17 cellular contexts compared by ENCODE assay signal in the genomic region with DNA sequence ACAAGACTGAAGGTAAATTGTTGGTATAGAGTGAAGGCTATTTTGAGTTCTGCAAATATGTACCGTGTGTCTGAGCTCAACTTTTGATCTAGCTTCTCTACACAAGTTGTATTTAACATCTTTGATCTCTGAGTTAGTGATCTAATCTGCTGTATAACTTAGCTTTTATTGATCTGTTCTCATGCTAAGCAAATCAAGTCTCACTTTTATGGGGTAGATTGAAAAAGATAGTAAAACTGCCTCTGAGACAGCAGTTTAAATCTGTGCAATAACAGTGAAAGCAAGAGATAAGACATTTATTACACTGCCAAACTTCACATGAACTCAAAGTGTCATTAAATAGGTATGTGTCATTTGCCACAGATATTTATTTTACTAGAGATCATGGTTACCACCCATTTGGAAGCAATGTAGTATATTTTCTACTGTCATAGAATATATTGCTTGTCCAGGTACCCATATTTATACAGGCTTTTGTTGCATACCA.
A peak's percentile ranks its signal among the peaks of the same experiment; 100 is the strongest.
DNase-seq lines count a peak whose midpoint lies in the region; ATAC-seq and TF ChIP-seq lines count a peak whose summit lies in the region.
"Had no signal": no experiment of that assay in that cellular context is flagged by ENCODE, and none has a peak within 500 bp of the region (broad histone marks: within the 10 kb centered on the region; RNA-seq: fewer than 3 reads in every experiment).

No MANE protein-coding gene starts in this region.

- no peak overlapping the region for H3K4me3 Mint-ChIP-seq in WTC11

- H3K27ac Mint-ChIP-seq in WTC11: peak overlapping the region; percentile 30; the same call in 1 of the 2 replicates

- no peaks in the 10 kb centered on the region for H4K20me1 ChIP-seq in SK-N-SH (ENCODE audit: insufficient read depth)
- H4K20me1 ChIP-seq in smooth muscle cell (ENCODE audit: low read depth): no peaks in the 10 kb centered on the region

- no peaks in the 10 kb centered on the region; a peak in 1 of 4 replicates for H3K4me1 ChIP-seq in SK-N-SH (ENCODE audit: control insufficient read depth in 1 of 2, insufficient read depth in 2 of 2, low read depth in 1 of 2, low read length in 1 of 2)
- no peaks in the 10 kb centered on the region for H3K4me1 ChIP-seq in smooth muscle cell (ENCODE audit: low read depth)
- H3K4me1 ChIP-seq in SJCRH30: no peaks in the 10 kb centered on the region
- H3K4me1 ChIP-seq: Peyer's patch had no signal

- ATAC-seq in SK-N-SH treated with all-trans-retinoic acid at 6 μM for 48 hours (no peak), WTC11 (no peak)

- H2AFZ ChIP-seq in SK-N-SH (ENCODE audit: low read depth): peak overlapping the region; percentile 49; the same call in 1 of the 2 replicates
- no peak overlapping the region for H2AFZ ChIP-seq in smooth muscle cell (ENCODE audit: low read depth)

- H3K9me3 ChIP-seq in SK-N-SH (no peaks in the 10 kb centered on the region), smooth muscle cell (replicated peaks; ENCODE audit: low read depth) (no peaks in the 10 kb centered on the region), SJCRH30 (replicated peaks) (no peaks in the 10 kb centered on the region)
- H3K9me3 ChIP-seq: Peyer's patch had no signal

- TF ChIP-seq RAD21 in SK-N-SH (IDR thresholded peaks at IDR 0.05; ENCODE audit: low read length): no peak

- H3K27ac ChIP-seq in SK-N-SH (ENCODE audit: low read depth in 2 of 2, low read length in 1 of 2) (no peak overlapping the region), smooth muscle cell (ENCODE audit: low read depth) (peak overlapping the region; percentile 11), SJCRH30 (no peak overlapping the region)
- H3K27ac ChIP-seq: 22Rv1, Peyer's patch had no signal

- H3K36me3 Mint-ChIP-seq in WTC11: no peaks in the 10 kb centered on the region

- TF ChIP-seq CTCF in SK-N-SH (IDR thresholded peaks at IDR 0.05) (no peak), WTC11 (IDR thresholded peaks at IDR 0.05) (no peak), smooth muscle cell (IDR thresholded peaks at IDR 0.05; ENCODE audit: borderline replicate concordance, insufficient read depth, poor library complexity, severe bottlenecking) (no peak)

- H3F3A ChIP-seq in SK-N-SH (replicated peaks; ENCODE audit: insufficient read depth) (no peaks in the 10 kb centered on the region), smooth muscle cell (ENCODE audit: low read depth) (no peaks in the 10 kb centered on the region)

- H3K9ac ChIP-seq in SK-N-SH: no peak overlapping the region
- H3K9ac ChIP-seq in smooth muscle cell (ENCODE audit: low read depth): no peak overlapping the region

- no peak overlapping the region for H3K4me3 ChIP-seq in SK-N-SH (ENCODE audit: low read depth in 2 of 2, low read length in 1 of 2)
- no peak overlapping the region for H3K4me3 ChIP-seq in smooth muscle cell
- H3K4me3 ChIP-seq in SJCRH30: no peak overlapping the region
- H3K4me3 ChIP-seq: Peyer's patch had no signal

- CTCF ChIA-PET in SK-N-SH (lab: Yijun Ruan, JAX) (no interaction called here), WTC11 (lab: Charles Lee) (no interaction called here)

- H3K27me3 ChIP-seq in SK-N-SH (ENCODE audit: insufficient read depth): no peaks in the 10 kb centered on the region
- H3K27me3 ChIP-seq in smooth muscle cell (ENCODE audit: low read depth): no peaks in the 10 kb centered on the region
- no peaks in the 10 kb centered on the region for H3K27me3 ChIP-seq in SJCRH30
- H3K27me3 ChIP-seq: Peyer's patch had no signal

- H3K36me3 ChIP-seq in SK-N-SH (replicated peaks in 1 of 2; ENCODE audit: control insufficient read depth in 1 of 2, insufficient read depth in 2 of 2, low read length in 1 of 2): no peaks in the 10 kb centered on the region
- H3K36me3 ChIP-seq in smooth muscle cell (ENCODE audit: low read depth): no peaks in the 10 kb centered on the region
- no peaks in the 10 kb centered on the region for H3K36me3 ChIP-seq in SJCRH30
- H3K36me3 ChIP-seq: Peyer's patch had no signal

- 70% methylated on average over 1 of the region's 1 CpG for WGBS in SK-N-SH (ENCODE audit: low lambda C conversion rate)
- 35% methylated on average over 1 of the region's 1 CpG for WGBS in smooth muscle cell (ENCODE audit: low lambda C conversion rate)

- TF ChIP-seq EP300 in SK-N-SH (IDR thresholded peaks at IDR 0.05; ENCODE audit: borderline replicate concordance in 1 of 2, low read depth in 1 of 2, low read length in 1 of 2): no peak

- DNase-seq in SK-N-SH (no peak), LoVo (ENCODE audit: low spot score) (peak; percentile 49), WTC11 (ENCODE audit: low spot score) (no peak), smooth muscle cell (lab: John Stamatoyannopoulos, UW; ENCODE audit: unreplicated experiment) (no peak), SJCRH30 (no peak), Ammon's horn (ENCODE audit: low spot score) (no peak)
- no peak for DNase-seq in stimulated activated CD8-positive, alpha-beta memory T cell treated with anti-CD3 and anti-CD28 coated beads, Interleukin-4, amount 100 ng/mL, for 48 hours
- DNase-seq: C1 segment of cervical spinal cord; KBM-7; NCI-H2029 treated with DMSO at 0.1 percent for 48 hours; NCI-H345; NCI-H526 treated with DMSO at 0.1 percent for 48 hours; NK-92 treated with Interleukin-12 subunit alpha and Interleukin-12 subunit beta, amount 100 ng/mL, for 24 hours; Peyer's patch; SHP77 treated with DMSO at 0.1 percent for 48 hours had no signal

- POLR2A ChIA-PET in SK-N-SH (lab: Yijun Ruan, JAX): no interaction called here
- POLR2A ChIA-PET in WTC11 (lab: Charles Lee): no interaction called here

- H3K4me2 ChIP-seq in SK-N-SH: no peak overlapping the region
- no peak overlapping the region for H3K4me2 ChIP-seq in smooth muscle cell

- peaks cover 3% of the 10 kb centered on the region; the same call in 1 of the 2 replicates for H3K9me3 Mint-ChIP-seq in WTC11

- no peaks in the 10 kb centered on the region; the same call in 1 of the 2 replicates for H3K79me2 ChIP-seq in SK-N-SH (ENCODE audit: insufficient read depth)
- H3K79me2 ChIP-seq in smooth muscle cell (ENCODE audit: low read depth): no peaks in the 10 kb centered on the region

- H3K27me3 Mint-ChIP-seq in WTC11 (ENCODE audit: low read depth): no peaks in the 10 kb centered on the region; the same call in 1 of the 2 replicates

- H3K9me2 ChIP-seq in SK-N-SH: no peaks in the 10 kb centered on the region

- peaks cover 17% of the 10 kb centered on the region for H3K4me1 Mint-ChIP-seq in WTC11

TF ChIP-seq in SK-N-SH, 30 proteins besides CTCF, POLR2A, EP300 and RAD21 (continues in another document):
- TF ChIP-seq FOSL2 (IDR thresholded peaks at IDR 0.05; ENCODE audit: borderline replicate concordance, low read depth): no peak
- no peak for TF ChIP-seq NFIC (IDR thresholded peaks at IDR 0.05; ENCODE audit: borderline replicate concordance)
- TF ChIP-seq RXRA (IDR thresholded peaks at IDR 0.05; ENCODE audit: borderline replicate concordance, low read depth): no peak
- no peak for TF ChIP-seq TAF1 (IDR thresholded peaks at IDR 0.05; ENCODE audit: borderline replicate concordance, low read depth, low read length)
- TF ChIP-seq SMC3 (IDR thresholded peaks at IDR 0.05; ENCODE audit: low read depth, low read length): no peak
- TF ChIP-seq ELF1 (IDR thresholded peaks at IDR 0.05): no peak
- TF ChIP-seq RFX5 (IDR thresholded peaks at IDR 0.05; ENCODE audit: low read length): no peak
- TF ChIP-seq GATA2 (CRISPR knock-in tag; IDR thresholded peaks at IDR 0.05): no peak

TF ChIP-seq in SK-N-SH treated with all-trans-retinoic acid at 6 μM for 48 hours, 23 proteins besides CTCF, POLR2A, EP300 and RAD21 (continues in another document):
- TF ChIP-seq, protein P1, sequence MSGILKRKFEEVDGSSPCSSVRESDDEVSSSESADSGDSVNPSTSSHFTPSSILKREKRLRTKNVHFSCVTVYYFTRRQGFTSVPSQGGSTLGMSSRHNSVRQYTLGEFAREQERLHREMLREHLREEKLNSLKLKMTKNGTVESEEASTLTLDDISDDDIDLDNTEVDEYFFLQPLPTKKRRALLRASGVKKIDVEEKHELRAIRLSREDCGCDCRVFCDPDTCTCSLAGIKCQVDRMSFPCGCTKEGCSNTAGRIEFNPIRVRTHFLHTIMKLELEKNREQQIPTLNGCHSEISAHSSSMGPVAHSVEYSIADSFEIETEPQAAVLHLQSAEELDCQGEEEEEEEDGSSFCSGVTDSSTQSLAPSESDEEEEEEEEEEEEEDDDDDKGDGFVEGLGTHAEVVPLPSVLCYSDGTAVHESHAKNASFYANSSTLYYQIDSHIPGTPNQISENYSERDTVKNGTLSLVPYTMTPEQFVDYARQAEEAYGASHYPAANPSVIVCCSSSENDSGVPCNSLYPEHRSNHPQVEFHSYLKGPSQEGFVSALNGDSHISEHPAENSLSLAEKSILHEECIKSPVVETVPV (CRISPR knock-in tag; IDR thresholded peaks at IDR 0.05): no peak

TF ChIP-seq in WTC11, 78 proteins besides CTCF, POLR2A, EP300 and RAD21 (continues in another document):
- TF ChIP-seq GABPB1 (CRISPR knock-in tag; IDR thresholded peaks at IDR 0.05) (no peak), ZNF671 (CRISPR knock-in tag; IDR thresholded peaks at IDR 0.05) (no peak), ZNF121 (CRISPR knock-in tag; IDR thresholded peaks at IDR 0.05) (no peak), ZNF396 (CRISPR knock-in tag; IDR thresholded peaks at IDR 0.05; ENCODE audit: borderline replicate concordance) (no peak), SOX15 (CRISPR knock-in tag; IDR thresholded peaks at IDR 0.05) (no peak), FOXK1 (CRISPR knock-in tag; IDR thresholded peaks at IDR 0.05) (no peak), ZBTB21 (CRISPR knock-in tag; IDR thresholded peaks at IDR 0.05; ENCODE audit: borderline replicate concordance) (no peak)
- TF ChIP-seq, protein P2, sequence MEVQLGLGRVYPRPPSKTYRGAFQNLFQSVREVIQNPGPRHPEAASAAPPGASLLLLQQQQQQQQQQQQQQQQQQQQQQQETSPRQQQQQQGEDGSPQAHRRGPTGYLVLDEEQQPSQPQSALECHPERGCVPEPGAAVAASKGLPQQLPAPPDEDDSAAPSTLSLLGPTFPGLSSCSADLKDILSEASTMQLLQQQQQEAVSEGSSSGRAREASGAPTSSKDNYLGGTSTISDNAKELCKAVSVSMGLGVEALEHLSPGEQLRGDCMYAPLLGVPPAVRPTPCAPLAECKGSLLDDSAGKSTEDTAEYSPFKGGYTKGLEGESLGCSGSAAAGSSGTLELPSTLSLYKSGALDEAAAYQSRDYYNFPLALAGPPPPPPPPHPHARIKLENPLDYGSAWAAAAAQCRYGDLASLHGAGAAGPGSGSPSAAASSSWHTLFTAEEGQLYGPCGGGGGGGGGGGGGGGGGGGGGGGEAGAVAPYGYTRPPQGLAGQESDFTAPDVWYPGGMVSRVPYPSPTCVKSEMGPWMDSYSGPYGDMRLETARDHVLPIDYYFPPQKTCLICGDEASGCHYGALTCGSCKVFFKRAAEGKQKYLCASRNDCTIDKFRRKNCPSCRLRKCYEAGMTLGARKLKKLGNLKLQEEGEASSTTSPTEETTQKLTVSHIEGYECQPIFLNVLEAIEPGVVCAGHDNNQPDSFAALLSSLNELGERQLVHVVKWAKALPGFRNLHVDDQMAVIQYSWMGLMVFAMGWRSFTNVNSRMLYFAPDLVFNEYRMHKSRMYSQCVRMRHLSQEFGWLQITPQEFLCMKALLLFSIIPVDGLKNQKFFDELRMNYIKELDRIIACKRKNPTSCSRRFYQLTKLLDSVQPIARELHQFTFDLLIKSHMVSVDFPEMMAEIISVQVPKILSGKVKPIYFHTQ (CRISPR knock-in tag; IDR thresholded peaks at IDR 0.05): no peak
